ENCODE assay signal across 26 cellular contexts in the genomic region with DNA sequence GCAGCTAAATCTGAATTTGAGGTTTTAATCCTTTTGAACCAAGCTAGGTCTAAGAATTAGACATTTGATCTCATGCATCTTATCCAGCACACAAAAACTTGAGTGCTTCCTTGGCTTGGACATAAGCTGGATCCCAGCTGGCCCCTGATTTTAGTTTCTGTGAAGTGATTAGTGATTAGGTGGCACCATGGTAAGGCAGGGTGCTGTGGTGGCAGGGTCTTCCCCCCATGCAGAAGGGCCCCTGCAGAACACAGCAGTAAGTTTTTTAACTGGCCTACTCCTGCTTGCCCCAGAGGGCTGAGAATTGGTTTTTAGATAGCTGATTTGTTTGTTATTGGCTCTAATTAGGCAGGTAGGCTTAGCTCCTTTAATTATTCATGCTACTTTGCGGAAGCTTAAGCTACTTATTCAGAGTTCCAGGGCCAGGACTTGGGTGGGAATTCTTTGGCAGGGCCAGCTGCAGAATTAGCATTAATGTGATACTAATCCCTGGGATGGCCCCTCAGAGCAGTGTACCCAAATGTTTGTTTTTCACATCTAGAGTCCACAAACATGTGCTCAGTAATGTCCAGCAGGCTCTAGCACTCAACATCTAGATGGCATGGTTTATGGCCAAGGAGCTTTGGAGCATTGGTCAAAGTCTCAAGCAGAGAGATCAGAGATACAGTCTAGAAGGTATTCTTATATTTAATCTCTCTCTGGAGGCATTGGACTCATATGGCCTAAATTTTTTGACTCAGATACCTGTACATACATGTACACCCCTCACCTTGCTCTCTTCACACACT.
DNase-seq lines count a peak whose midpoint lies in the region; ATAC-seq, FAIRE-seq and TF ChIP-seq lines count a peak whose summit lies in the region.
"Had no signal": no experiment of that assay in that cellular context is flagged by ENCODE, and none has a peak within 500 bp of the region (broad histone marks: within the 10 kb centered on the region; RNA-seq: fewer than 3 reads in every experiment).

No MANE protein-coding gene starts in this region.

- CTCF ChIA-PET in HepG2 (lab: Yijun Ruan, JAX; ENCODE audit: low intra/inter-chr PET ratio, low total read pairs) (no interaction called here), OCI-LY7 (lab: Charles Lee; ENCODE audit: unreplicated experiment) (no interaction called here)

- H3K4me1 Mint-ChIP-seq in brain = peaks cover 90% of the 10 kb centered on the region
- no peaks in the 10 kb centered on the region for H3K4me1 Mint-ChIP-seq in activated T-cell treated with anti-CD3 and anti-CD28 coated beads, Interleukin-2, amount 50 U/mL, for 72 hours (ENCODE audit: low read depth)
- H3K4me1 Mint-ChIP-seq: stimulated activated effector memory CD8-positive, alpha-beta T cell treated with anti-CD3 and anti-CD28 coated beads, Interleukin-12 subunit alpha, Interleukin-12 subunit beta, amount 100 ng/mL, for 72 hours; T-helper 17 cell had no signal

- no peaks in the 10 kb centered on the region; the same call in 1 of the 2 replicates for H4K20me1 ChIP-seq in HepG2 (ENCODE audit: insufficient read depth, low read length)
- no peaks in the 10 kb centered on the region for H4K20me1 ChIP-seq in OCI-LY7 (ENCODE audit: insufficient read depth, low read length)

- intact Hi-C loops in HepG2 (cut with micrococcal nuclease; ENCODE audit: unreplicated experiment) (loop anchor here (5.0 kb wide), 1 partner anchor 38 kb away; no protein-coding TSS in a partner anchor), right lobe of liver (cut with DNase I) (no loop called here), OCI-LY7 (cut with micrococcal nuclease; ENCODE audit: unreplicated experiment) (no loop called here)

- H3K4me3 ChIP-seq in HepG2 (replicated peaks in 1 of 3; ENCODE audit: insufficient read depth in 1 of 3, low read depth in 2 of 3, low read length in 3 of 3) (no peak overlapping the region), right lobe of liver (no peak overlapping the region), iPS-20b (ENCODE audit: low read length) (peak overlapping the region; percentile 6; the same call in 1 of the 2 replicates), OCI-LY7 (ENCODE audit: low read depth, low read length, poor library complexity, severe bottlenecking) (no peak overlapping the region)
- H3K4me3 ChIP-seq: gastroesophageal sphincter, smooth muscle cell, suprapubic skin had no signal

- 100% methylated on average over 1 of the region's 1 CpG for WGBS in HepG2 (ENCODE audit: low lambda C conversion rate)
- no CpG with 5 or more reads among the region's 1 CpG for WGBS in right lobe of liver (ENCODE audit: insufficient coverage, low coverage, low lambda C conversion rate, missing lambda C conversion rate)

- no peaks in the 10 kb centered on the region for H3K9me3 Mint-ChIP-seq in brain
- no peaks in the 10 kb centered on the region for H3K9me3 Mint-ChIP-seq in activated T-cell treated with anti-CD3 and anti-CD28 coated beads, Interleukin-2, amount 50 U/mL, for 72 hours
- H3K9me3 Mint-ChIP-seq: activated naive CD4-positive, alpha-beta T cell treated with anti-CD3 and anti-CD28 coated beads for 36 hours; stimulated activated effector memory CD8-positive, alpha-beta T cell treated with anti-CD3 and anti-CD28 coated beads, Interleukin-12 subunit alpha, Interleukin-12 subunit beta, amount 100 ng/mL, for 72 hours had no signal

- no peak for TF ChIP-seq CTCF in HepG2 (CRISPR knock-in tag; IDR thresholded peaks at IDR 0.05)
- no peak for TF ChIP-seq CTCF in right lobe of liver (IDR thresholded peaks at IDR 0.05)
- TF ChIP-seq CTCF in brain (conservative IDR thresholded peaks at IDR 0.05) = no peak
- no peak for TF ChIP-seq CTCF in OCI-LY7 (conservative IDR thresholded peaks at IDR 0.05; ENCODE audit: low read length)

- DNase-seq in HepG2 (ENCODE audit: low spot score) (no peak), right lobe of liver (no peak), OCI-LY7 (ENCODE audit: low spot score) (no peak)
- no peak for DNase-seq in activated T-cell treated with anti-CD3 and anti-CD28 coated beads, Interleukin-2, amount 50 U/mL, for 72 hours
- DNase-seq: activated CD4-positive, alpha-beta T cell treated with anti-CD3 and anti-CD28 coated beads for 48 hours; activated naive CD4-positive, alpha-beta T cell treated with anti-CD3 and anti-CD28 coated beads for 36 hours; activated T-cell treated with anti-CD3 and anti-CD28 coated beads, Interleukin-2, amount 50 U/mL, for 48 hours; amniotic stem cell; COR-L47; cortex of kidney; KBM-7; NCI-H510A treated with DMSO at 0.1 percent for 48 hours; RPMI8226; stimulated activated CD4-positive, alpha-beta T cell treated with anti-CD3 and anti-CD28 coated beads, Interleukin-2, amount 100 ng/mL, for 48 hours; T-helper 17 cell had no signal

- no peaks in the 10 kb centered on the region for H3K9me2 ChIP-seq in OCI-LY7 (ENCODE audit: insufficient read depth, low read length)

- H3K4me2 ChIP-seq in HepG2 (ENCODE audit: low read depth, low read length) (peak overlapping the region; percentile 1; the same call in 1 of the 2 replicates), OCI-LY7 (ENCODE audit: low read length) (no peak overlapping the region)
- H3K4me2 ChIP-seq: smooth muscle cell had no signal

- H3K4me1 ChIP-seq in HepG2 (ENCODE audit: insufficient read depth, low read length) (peaks cover 66% of the 10 kb centered on the region), right lobe of liver (no peaks in the 10 kb centered on the region), iPS-20b (ENCODE audit: insufficient read depth, low read length) (peaks cover 59% of the 10 kb centered on the region), OCI-LY7 (ENCODE audit: insufficient read depth, low read length, poor library complexity, severe bottlenecking) (no peaks in the 10 kb centered on the region)

- POLR2A ChIA-PET in HepG2 (lab: Yijun Ruan, JAX) (no interaction called here), OCI-LY7 (lab: Charles Lee) (no interaction called here)

- BruUV-seq in HepG2 (replicated peaks; lab: Mats Ljungman, UMichigan) (no TSS peak), OCI-LY7 (replicated peaks; lab: Mats Ljungman, UMichigan) (no TSS peak)

- H3K9ac ChIP-seq in HepG2 (ENCODE audit: insufficient read depth, low read depth, low read length) = no peak overlapping the region
- H3K9ac ChIP-seq in iPS-20b (ENCODE audit: low read depth, low read length) = no peak overlapping the region

- peaks cover 98% of the 10 kb centered on the region for H3K79me2 ChIP-seq in HepG2 (ENCODE audit: insufficient read depth, low read length)
- H3K79me2 ChIP-seq in OCI-LY7 (ENCODE audit: insufficient read depth, low read depth, low read length) = no peaks in the 10 kb centered on the region

- ATAC-seq in HepG2 (peak; percentile 24; the same call in 1 of the 3 replicates), right lobe of liver (no peak), GM18505 (IDR thresholded peaks at IDR 0.05; ENCODE audit: unreplicated experiment) (no peak)
- no peak for ATAC-seq in activated T-cell treated with anti-CD3 and anti-CD28 coated beads, Interleukin-2, amount 50 U/mL, for 72 hours (replicated peaks in 1 of 2)
- ATAC-seq: gastroesophageal sphincter; stimulated activated effector memory CD8-positive, alpha-beta T cell treated with anti-CD3 and anti-CD28 coated beads, Interleukin-12 subunit alpha, Interleukin-12 subunit beta, amount 100 ng/mL, for 72 hours; T-helper 17 cell had no signal

- TF ChIP-seq RAD21 in HepG2 (CRISPR knock-in tag; IDR thresholded peaks at IDR 0.05) = no peak

- no peaks in the 10 kb centered on the region for H3K27me3 Mint-ChIP-seq in brain
- H3K27me3 Mint-ChIP-seq in activated T-cell treated with anti-CD3 and anti-CD28 coated beads, Interleukin-2, amount 50 U/mL, for 72 hours (ENCODE audit: low read depth) = peaks cover 24% of the 10 kb centered on the region
- H3K27me3 Mint-ChIP-seq: B cell had no signal

- in situ Hi-C loops in HepG2 (cut with HindIII; ENCODE audit: extremely low pct_ligation_motif_present, low pct_unique_long_range_greater_than_20kb) = no loop called here

- H3K36me3 Mint-ChIP-seq in brain = no peaks in the 10 kb centered on the region
- H3K36me3 Mint-ChIP-seq in activated T-cell treated with anti-CD3 and anti-CD28 coated beads, Interleukin-2, amount 50 U/mL, for 72 hours (ENCODE audit: insufficient read depth in 2 of 2) = no peaks in the 10 kb centered on the region
- H3K36me3 Mint-ChIP-seq: stimulated activated effector memory CD8-positive, alpha-beta T cell treated with anti-CD3 and anti-CD28 coated beads, Interleukin-12 subunit alpha, Interleukin-12 subunit beta, amount 100 ng/mL, for 72 hours had no signal

- H3K27me3 ChIP-seq in HepG2 (ENCODE audit: control insufficient read depth in 1 of 2, insufficient read depth in 2 of 2, low read length in 2 of 2) = no peaks in the 10 kb centered on the region
- no peaks in the 10 kb centered on the region for H3K27me3 ChIP-seq in right lobe of liver
- H3K27me3 ChIP-seq in iPS-20b (ENCODE audit: insufficient read depth, low read length) = no peaks in the 10 kb centered on the region
- H3K27me3 ChIP-seq: gastroesophageal sphincter, suprapubic skin had no signal

- no peaks in the 10 kb centered on the region for H3K36me3 ChIP-seq in HepG2 (replicated peaks in 1 of 2; ENCODE audit: control insufficient read depth in 1 of 2, insufficient read depth in 2 of 2, low read length in 2 of 2)
- no peaks in the 10 kb centered on the region for H3K36me3 ChIP-seq in right lobe of liver
- no peaks in the 10 kb centered on the region for H3K36me3 ChIP-seq in iPS-20b (ENCODE audit: insufficient read depth, low read depth, low read length)
- no peaks in the 10 kb centered on the region for H3K36me3 ChIP-seq in OCI-LY7 (ENCODE audit: insufficient read depth, low read length)
- H3K36me3 ChIP-seq: gastroesophageal sphincter, suprapubic skin had no signal

- peak overlapping the region in 3 of 5 experiments; percentile 47 to 59 (median 51) for H3K27ac Mint-ChIP-seq in brain
- no peak overlapping the region for H3K27ac Mint-ChIP-seq in activated T-cell treated with anti-CD3 and anti-CD28 coated beads, Interleukin-2, amount 50 U/mL, for 72 hours
- H3K27ac Mint-ChIP-seq: activated naive CD4-positive, alpha-beta T cell treated with anti-CD3 and anti-CD28 coated beads for 36 hours; B cell; stimulated activated effector memory CD8-positive, alpha-beta T cell treated with anti-CD3 and anti-CD28 coated beads, Interleukin-12 subunit alpha, Interleukin-12 subunit beta, amount 100 ng/mL, for 72 hours; T-helper 17 cell had no signal

- H2AFZ ChIP-seq in HepG2 (ENCODE audit: low read length) = no peak overlapping the region
- no peak overlapping the region for H2AFZ ChIP-seq in OCI-LY7 (ENCODE audit: low read length)

- no peak for FAIRE-seq in HepG2 (lab: Jason Lieb, UNC)
- FAIRE-seq: GM12891, urothelium cell line had no signal

- H3K27ac ChIP-seq in HepG2 (ENCODE audit: extremely low read length, insufficient read depth, low read length) = no peak overlapping the region
- no peak overlapping the region for H3K27ac ChIP-seq in right lobe of liver
- H3K27ac ChIP-seq in iPS-20b (ENCODE audit: low read length) = no peak overlapping the region
- peak overlapping the region; percentile 90 for H3K27ac ChIP-seq in temporal lobe (ENCODE audit: low read depth, low read length)
- H3K27ac ChIP-seq in OCI-LY7 (ENCODE audit: low read depth, low read length, poor library complexity, severe bottlenecking) = no peak overlapping the region
- H3K27ac ChIP-seq: gastroesophageal sphincter, suprapubic skin had no signal

- H3K4me3 Mint-ChIP-seq in brain = no peak overlapping the region
- H3K4me3 Mint-ChIP-seq in activated T-cell treated with anti-CD3 and anti-CD28 coated beads, Interleukin-2, amount 50 U/mL, for 72 hours = no peak overlapping the region
- H3K4me3 Mint-ChIP-seq: activated naive CD4-positive, alpha-beta T cell treated with anti-CD3 and anti-CD28 coated beads for 36 hours; B cell; stimulated activated effector memory CD8-positive, alpha-beta T cell treated with anti-CD3 and anti-CD28 coated beads, Interleukin-12 subunit alpha, Interleukin-12 subunit beta, amount 100 ng/mL, for 72 hours; T-helper 17 cell had no signal

- no peak for TF ChIP-seq POLR2A in HepG2 (IDR thresholded peaks at IDR 0.05; ENCODE audit: insufficient read depth in 1 of 2, low read depth in 2 of 2, low read length in 2 of 2)
- TF ChIP-seq POLR2A in right lobe of liver (IDR thresholded peaks at IDR 0.05) = no peak
- TF ChIP-seq POLR2A in GM18505 (IDR thresholded peaks at IDR 0.05; ENCODE audit: borderline replicate concordance, extremely low read depth, insufficient read depth, insufficient read length) = no peak

- TF ChIP-seq EP300 in HepG2 (IDR thresholded peaks at IDR 0.05; ENCODE audit: low read depth in 2 of 2, low read length in 2 of 2) (no peak), HepG2 (CRISPR knock-in tag; IDR thresholded peaks at IDR 0.05; ENCODE audit: borderline replicate concordance) (no peak)

- H3K9me3 ChIP-seq in HepG2 (ENCODE audit: low read length) = no peaks in the 10 kb centered on the region
- no peaks in the 10 kb centered on the region for H3K9me3 ChIP-seq in right lobe of liver
- no peaks in the 10 kb centered on the region for H3K9me3 ChIP-seq in iPS-20b (ENCODE audit: insufficient read depth, low read depth, low read length)
- H3K9me3 ChIP-seq in OCI-LY7 (ENCODE audit: low read length) = no peaks in the 10 kb centered on the region
- H3K9me3 ChIP-seq: gastroesophageal sphincter, suprapubic skin had no signal
